In the genomic region with DNA sequence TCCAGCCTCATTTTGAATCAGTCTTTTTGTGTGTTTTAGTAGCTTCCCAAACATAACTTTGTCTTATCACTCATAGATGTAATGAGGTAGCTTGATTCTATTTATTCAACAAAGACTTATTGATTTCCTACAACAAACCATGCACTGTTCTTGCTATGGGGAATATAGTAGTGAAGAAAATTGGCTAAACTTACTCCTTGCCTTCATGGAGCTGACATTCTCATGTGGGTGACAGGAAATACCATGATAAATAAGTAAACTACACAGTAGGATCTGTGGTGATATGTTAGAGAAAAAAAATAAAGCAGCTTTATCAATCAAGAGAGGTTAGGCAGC, we compare ENCODE assay signal across 1 cellular context.
TF ChIP-seq lines count a peak whose summit lies in the region.

No MANE protein-coding gene starts in this region.

TF ChIP-seq in HepG2, 621 proteins besides CTCF, POLR2A, EP300 and RAD21 (continued from another document):
- TF ChIP-seq IRX3 (CRISPR knock-in tag; IDR thresholded peaks at IDR 0.05; ENCODE audit: borderline replicate concordance, low read depth) (no peak), ZNF577 (CRISPR knock-in tag; IDR thresholded peaks at IDR 0.05; ENCODE audit: borderline replicate concordance, low read depth) (no peak), NFATC3 (CRISPR knock-in tag; IDR thresholded peaks at IDR 0.05) (no peak), RNF2 (conservative IDR thresholded peaks at IDR 0.05; ENCODE audit: low read depth) (no peak), HNRNPLL (IDR thresholded peaks at IDR 0.05; ENCODE audit: low read depth, low read length, poor library complexity, severe bottlenecking) (no peak)
